34 cellular contexts compared by ENCODE assay signal in genomic region chr17:289409-289808, GRCh38.
A peak's percentile ranks its signal among the peaks of the same experiment; 100 is the strongest.
DNase-seq lines count a peak whose midpoint lies in the region; ATAC-seq and TF ChIP-seq lines count a peak whose summit lies in the region.
"Had no signal": no experiment of that assay in that cellular context is flagged by ENCODE, and none has a peak within 500 bp of the region (broad histone marks: within the 10 kb centered on the region; RNA-seq: fewer than 3 reads in every experiment).

No MANE protein-coding gene starts in this region.

- H3K36me3 ChIP-seq in tibial artery = no peaks in the 10 kb centered on the region
- H3K36me3 ChIP-seq: breast epithelium, colonic mucosa, uterus had no signal

- TF ChIP-seq CTCF in chondrocyte (IDR thresholded peaks at IDR 0.05) = no peak
- TF ChIP-seq CTCF in nephron progenitor cell (IDR thresholded peaks at IDR 0.05) = no peak
- TF ChIP-seq CTCF in tibial artery (IDR thresholded peaks at IDR 0.05) = no peak
- TF ChIP-seq CTCF in GM13977 (IDR thresholded peaks at IDR 0.05; ENCODE audit: extremely low read depth, insufficient read depth, missing control alignments) = no peak

- H3K4me1 Mint-ChIP-seq in chondrocyte (ENCODE audit: low read depth) = no peaks in the 10 kb centered on the region
- H3K4me1 Mint-ChIP-seq in nephron progenitor cell = peaks cover 47% of the 10 kb centered on the region

- H3K27me3 Mint-ChIP-seq in chondrocyte (ENCODE audit: low read depth) (peaks cover 5% of the 10 kb centered on the region), nephron progenitor cell (ENCODE audit: low read depth, poor library complexity) (peaks cover 9% of the 10 kb centered on the region)
- H3K27me3 Mint-ChIP-seq: activated naive CD4-positive, alpha-beta T cell treated with anti-CD3 and anti-CD28 coated beads, Interleukin-2, amount 50 U/mL, for 24 hours had no signal

- H3K4me3 Mint-ChIP-seq in chondrocyte (ENCODE audit: unreplicated experiment) (no peak overlapping the region), nephron progenitor cell (no peak overlapping the region)
- H3K4me3 Mint-ChIP-seq: activated CD4-positive, alpha-beta memory T cell treated with anti-CD3 and anti-CD28 coated beads for 36 hours; activated naive CD4-positive, alpha-beta T cell treated with anti-CD3 and anti-CD28 coated beads, Interleukin-2, amount 50 U/mL, for 24 hours; CD4-positive, alpha-beta memory T cell; HFFc6; stimulated activated naive CD8-positive, alpha-beta T cell treated with anti-CD3 and anti-CD28 coated beads, Interleukin-15, Interleukin-2, amounts not matched to agents 100 ng/mL and 50 ng/mL, for 24 hours; T-helper 1 cell treated with Interleukin-12 subunit alpha and Interleukin-12 subunit beta and Interleukin-4 antibody, amounts not matched to agents 30 μg/mL and 1 μg/mL, for 36 hours had no signal

- peak; percentile 22 for DNase-seq in Right ventricle myocardium inferior (ENCODE audit: missing footprints)
- no peak for DNase-seq in Right ventricle myocardium superior
- peak; percentile 70 for DNase-seq in chondrocyte (ENCODE audit: low spot score)
- no peak for DNase-seq in nephron progenitor cell
- peak; percentile 6 to 19 for DNase-seq in tibial artery
- DNase-seq in GM13977 (ENCODE audit: low spot score) = no peak
- no peak for DNase-seq in stimulated activated CD4-positive, alpha-beta T cell treated with anti-CD3 and anti-CD28 coated beads, Interleukin-2, amount 100 ng/mL, for 24 hours
- DNase-seq in SKM-1 treated with dmso at 0.1 percent for 144 hours (lab: John Stamatoyannopoulos, UW; ENCODE audit: unreplicated experiment) = no peak
- DNase-seq: activated CD4-positive, alpha-beta memory T cell treated with anti-CD3 and anti-CD28 coated beads for 36 hours; activated CD8-positive, alpha-beta memory T cell treated with anti-CD3 and anti-CD28 coated beads, Interleukin-2, amount 50 U/mL, for 4 hours; AML-193; CD4-positive, alpha-beta memory T cell; colonic mucosa; DND-41; effector CD8-positive, alpha-beta T cell; GM23248; HFFc6; KG1; mesenchymal stem cell; NCI-H1092 treated with DMSO at 0.1 percent for 48 hours; NCI-H1694 treated with DMSO at 0.1 percent for 48 hours; NCI-H2171 treated with DMSO at 0.1 percent for 48 hours; NCI-H510A; nucleus accumbens; stimulated activated CD4-positive, alpha-beta T cell treated with anti-CD3 and anti-CD28 coated beads, Interleukin-1b, Interleukin-23, amount 100 ng/mL, for 48 hours; testis had no signal

- no peaks in the 10 kb centered on the region for H3K36me3 Mint-ChIP-seq in chondrocyte (ENCODE audit: low read depth)
- peaks cover 13% of the 10 kb centered on the region for H3K36me3 Mint-ChIP-seq in nephron progenitor cell (ENCODE audit: low read depth)
- H3K36me3 Mint-ChIP-seq: activated CD4-positive, alpha-beta memory T cell treated with anti-CD3 and anti-CD28 coated beads for 36 hours; activated naive CD4-positive, alpha-beta T cell treated with anti-CD3 and anti-CD28 coated beads, Interleukin-2, amount 50 U/mL, for 24 hours; CD4-positive, alpha-beta memory T cell had no signal

- H3K4me3 ChIP-seq in tibial artery = no peak overlapping the region
- H3K4me3 ChIP-seq: A549, breast epithelium, colonic mucosa, GM23248, SK-N-MC, smooth muscle cell, testis, uterus had no signal

- H3K27ac Mint-ChIP-seq in chondrocyte (ENCODE audit: unreplicated experiment) = no peak overlapping the region
- H3K27ac Mint-ChIP-seq in nephron progenitor cell = peak overlapping the region; percentile 95
- H3K27ac Mint-ChIP-seq: activated CD4-positive, alpha-beta memory T cell treated with anti-CD3 and anti-CD28 coated beads for 36 hours; activated naive CD4-positive, alpha-beta T cell treated with anti-CD3 and anti-CD28 coated beads, Interleukin-2, amount 50 U/mL, for 24 hours; CD4-positive, alpha-beta memory T cell; HFFc6; stimulated activated naive CD8-positive, alpha-beta T cell treated with anti-CD3 and anti-CD28 coated beads, Interleukin-15, Interleukin-2, amounts not matched to agents 100 ng/mL and 50 ng/mL, for 24 hours; T-helper 1 cell treated with Interleukin-12 subunit alpha and Interleukin-12 subunit beta and Interleukin-4 antibody, amounts not matched to agents 30 μg/mL and 1 μg/mL, for 36 hours had no signal

- no peak overlapping the region for H3K27ac ChIP-seq in tibial artery
- H3K27ac ChIP-seq: A549, breast epithelium, colonic mucosa, GM23248, SK-N-MC, testis, uterus had no signal

- peaks cover 0 to 44% of the 10 kb centered on the region in 2 donors for H3K27me3 ChIP-seq in tibial artery
- H3K27me3 ChIP-seq: breast epithelium, colonic mucosa, testis, uterus had no signal

- intact Hi-C loops in Right ventricle myocardium inferior (cut with DNase I) = no loop called here
- intact Hi-C loops in Right ventricle myocardium superior (cut with DNase I) = no loop called here
- intact Hi-C loops in tibial artery (cut with DNase I; ENCODE audit: low total_unique reads) = no loop called here

- no peaks in the 10 kb centered on the region for H3K9me3 ChIP-seq in tibial artery
- H3K9me3 ChIP-seq: A549, breast epithelium, colonic mucosa, testis, uterus had no signal

- ATAC-seq in Right ventricle myocardium inferior (no peak), Right ventricle myocardium superior (ENCODE audit: poor library complexity) (no peak)
- ATAC-seq: A549 had no signal

- H3K9me3 Mint-ChIP-seq in chondrocyte (ENCODE audit: low read depth) (no peaks in the 10 kb centered on the region), nephron progenitor cell (no peaks in the 10 kb centered on the region)
- H3K9me3 Mint-ChIP-seq: activated CD4-positive, alpha-beta memory T cell treated with anti-CD3 and anti-CD28 coated beads for 36 hours; activated naive CD4-positive, alpha-beta T cell treated with anti-CD3 and anti-CD28 coated beads, Interleukin-2, amount 50 U/mL, for 24 hours; CD4-positive, alpha-beta memory T cell; HFFc6; stimulated activated naive CD8-positive, alpha-beta T cell treated with anti-CD3 and anti-CD28 coated beads, Interleukin-15, Interleukin-2, amounts not matched to agents 100 ng/mL and 50 ng/mL, for 24 hours; T-helper 1 cell treated with Interleukin-12 subunit alpha and Interleukin-12 subunit beta and Interleukin-4 antibody, amounts not matched to agents 30 μg/mL and 1 μg/mL, for 36 hours had no signal

- in situ Hi-C loops in GM13977 (cut with MboI; ENCODE audit: low pct_unique_long_range_greater_than_20kb, low sequenced_read_pairs, unreplicated experiment) = no loop called here

- no peaks in the 10 kb centered on the region for H3K4me1 ChIP-seq in tibial artery
- H3K4me1 ChIP-seq: A549, breast epithelium, colonic mucosa, testis, uterus had no signal

Comparison
In these comparisons a context has a peak if more than half of its experiments do, and no peak if none do; other contexts are left out.
1. DNase-seq: peak in Right ventricle myocardium inferior (single experiment), chondrocyte (single experiment) and tibial artery (2 of 2); none in Right ventricle myocardium superior (single experiment), nephron progenitor cell (single experiment), GM13977 (single experiment), stimulated activated CD4-positive, alpha-beta T cell treated with anti-CD3 and anti-CD28 coated beads, Interleukin-2, amount 100 ng/mL, for 24 hours (0 of 2) and SKM-1 treated with dmso at 0.1 percent for 144 hours (single experiment).